Comparison of ENCODE assay signal across 9 cellular contexts in the genomic region with DNA sequence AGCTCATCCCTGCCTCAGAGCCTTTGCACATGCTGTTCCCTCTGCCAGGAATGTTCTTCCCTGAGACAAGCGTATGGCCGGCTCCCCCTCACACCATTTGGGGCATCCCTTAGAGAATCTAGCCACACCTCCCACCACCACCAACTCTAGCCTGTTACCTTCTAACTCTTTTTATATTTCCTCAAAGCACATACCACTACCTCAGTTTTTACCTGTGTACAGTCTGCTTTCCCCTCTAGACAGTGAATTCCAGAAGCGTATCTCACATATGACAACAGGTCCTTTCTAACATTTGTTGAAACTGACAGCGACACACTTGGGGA.
DNase-seq lines count a peak whose midpoint lies in the region; ATAC-seq and TF ChIP-seq lines count a peak whose summit lies in the region.
"Had no signal": no experiment of that assay in that cellular context is flagged by ENCODE, and none has a peak within 500 bp of the region (broad histone marks: within the 10 kb centered on the region; RNA-seq: fewer than 3 reads in every experiment).

No MANE protein-coding gene starts in this region.

- 96 to 99% methylated on average over 4 of the region's 4 CpGs for WGBS in heart right ventricle, 2 donors
- WGBS in neuronal stem cell (ENCODE audit: extremely low coverage in 2 of 2, insufficient read length in 2 of 2, insufficient replicate concordance in 1 of 2), 2 donors: no CpG with 5 or more reads among the region's 4 CpGs
- WGBS in transverse colon (ENCODE audit: low coverage in 1 of 2), 2 donors: 83 to 96% methylated on average over 4 of the region's 4 CpGs

- H4K91ac ChIP-seq in neuronal stem cell (ENCODE audit: low read depth, low read length, poor library complexity): no peak overlapping the region

- in situ Hi-C loops in transverse colon (cut with MboI; ENCODE audit: low pct_ligation_motif_present in 1 of 4, low pct_unique_long_range_greater_than_20kb in 1 of 4, low sequenced_read_pairs in 3 of 4): no loop called here

- no peak overlapping the region for H3K4ac ChIP-seq in neuronal stem cell (ENCODE audit: low read length)

- intact Hi-C loops in heart right ventricle (cut with DNase I) (no loop called here), left ventricle myocardium superior (cut with micrococcal nuclease) (no loop called here), breast epithelium (cut with DNase I; ENCODE audit: low total_unique reads) (no loop called here), transverse colon (cut with DNase I; ENCODE audit: low total_unique reads) (loop anchor here (10.0 kb wide), 1 partner anchor 63 kb away; no protein-coding TSS in a partner anchor)

- POLR2A ChIA-PET in HEK293T (lab: Yijun Ruan, JAX): no interaction called here

- no peak overlapping the region for H4K8ac ChIP-seq in neuronal stem cell (ENCODE audit: low read depth, low read length)

- no peak for TF ChIP-seq EP300 in transverse colon (IDR thresholded peaks at IDR 0.05; ENCODE audit: low read depth)

- H2BK12ac ChIP-seq in neuronal stem cell (ENCODE audit: low read length): no peak overlapping the region

- H3K4me2 ChIP-seq in neuronal stem cell (ENCODE audit: insufficient read depth, low read length, poor library complexity, severe bottlenecking): no peak overlapping the region

- H2BK120ac ChIP-seq in neuronal stem cell (ENCODE audit: low read depth, low read length): no peak overlapping the region

- H3K27me3 ChIP-seq in heart right ventricle: no peaks in the 10 kb centered on the region
- H3K27me3 ChIP-seq in breast epithelium: no peaks in the 10 kb centered on the region
- no peaks in the 10 kb centered on the region for H3K27me3 ChIP-seq in neuronal stem cell (ENCODE audit: control insufficient read depth in 3 of 3, insufficient read depth in 3 of 3, low read depth in 1 of 3, low read length in 3 of 3)
- H3K27me3 ChIP-seq in transverse colon: no peaks in the 10 kb centered on the region

- H3K79me1 ChIP-seq in neuronal stem cell (ENCODE audit: low read depth, low read length): peaks cover 5% of the 10 kb centered on the region

- no peak overlapping the region for H3K18ac ChIP-seq in neuronal stem cell (ENCODE audit: low read length)

- ATAC-seq in heart right ventricle (no peak), left ventricle myocardium superior (no peak), HG03565 (IDR thresholded peaks at IDR 0.05; ENCODE audit: unreplicated experiment) (no peak)

- H2BK15ac ChIP-seq in neuronal stem cell (ENCODE audit: low read length): no peak overlapping the region

- DNase-seq in heart right ventricle (no peak), left ventricle myocardium superior (no peak), breast epithelium (ENCODE audit: low spot score in 2 of 2) (no peak), neuronal stem cell (ENCODE audit: low spot score) (no peak), transverse colon (no peak), HEK293T (ENCODE audit: extremely low spot score) (no peak)
- no peak for DNase-seq in activated CD4-positive, alpha-beta T cell treated with anti-CD3 and anti-CD28 coated beads, Interleukin-2, amount 50 U/mL, for 1 hour
- DNase-seq: NCI-H146 had no signal

- H3K9me3 ChIP-seq in heart right ventricle (no peaks in the 10 kb centered on the region), breast epithelium (no peaks in the 10 kb centered on the region), neuronal stem cell (replicated peaks in 1 of 2; ENCODE audit: control insufficient read depth in 2 of 2, insufficient read depth in 1 of 2, low read depth in 1 of 2, low read length in 2 of 2) (no peaks in the 10 kb centered on the region), transverse colon (no peaks in the 10 kb centered on the region)

- no peak overlapping the region for H2BK5ac ChIP-seq in neuronal stem cell (ENCODE audit: low read length)

- no peak overlapping the region for H2AFZ ChIP-seq in neuronal stem cell (ENCODE audit: low read length)

- no peak for TF ChIP-seq POLR2A in breast epithelium (IDR thresholded peaks at IDR 0.05)
- no peak for TF ChIP-seq POLR2A in transverse colon (IDR thresholded peaks at IDR 0.05)

- CTCF ChIA-PET in HEK293T (lab: Yijun Ruan, JAX): no interaction called here

- H2AK5ac ChIP-seq in neuronal stem cell (ENCODE audit: low read depth, low read length): no peak overlapping the region

- H3K36me3 ChIP-seq in heart right ventricle (no peaks in the 10 kb centered on the region), breast epithelium (no peaks in the 10 kb centered on the region), neuronal stem cell (replicated peaks in 1 of 2; ENCODE audit: control insufficient read depth in 2 of 2, insufficient read depth in 2 of 2, low read length in 2 of 2) (peaks cover 0 to 4% of the 10 kb centered on the region in 2 donors), transverse colon (no peaks in the 10 kb centered on the region)

- H3K4me3 ChIP-seq in heart right ventricle (no peak overlapping the region), breast epithelium (no peak overlapping the region), neuronal stem cell (ENCODE audit: low read length in 2 of 2) (no peak overlapping the region), transverse colon (no peak overlapping the region)

- H3K27ac ChIP-seq in heart right ventricle (peak overlapping the region; percentile 80 to 91 (median 86)), breast epithelium (peak overlapping the region; percentile 88 to 98), neuronal stem cell (replicated peaks; ENCODE audit: low read length) (no peak overlapping the region), transverse colon (peak overlapping the region; percentile 82 to 92 (median 88))

- peaks cover 54 to 100% (median 94%) of the 10 kb centered on the region in 9 donors for H3K4me1 ChIP-seq in heart right ventricle
- peaks cover 30 to 42% of the 10 kb centered on the region in 2 donors for H3K4me1 ChIP-seq in breast epithelium
- peaks cover 20 to 27% of the 10 kb centered on the region in 2 donors for H3K4me1 ChIP-seq in neuronal stem cell (ENCODE audit: control insufficient read depth in 2 of 2, insufficient read depth in 1 of 2, low read depth in 1 of 2, low read length in 2 of 2)
- H3K4me1 ChIP-seq in transverse colon: peaks cover 54 to 87% (median 71%) of the 10 kb centered on the region in 4 donors

- no peak overlapping the region for H3K14ac ChIP-seq in neuronal stem cell (ENCODE audit: low read length)

- peak overlapping the region; percentile 5 for H3K9ac ChIP-seq in neuronal stem cell (ENCODE audit: low read depth, low read length, poor library complexity)

- H3K23ac ChIP-seq in neuronal stem cell (ENCODE audit: low read depth, low read length, poor library complexity): no peak overlapping the region

- TF ChIP-seq CTCF in heart right ventricle (IDR thresholded peaks at IDR 0.05) (no peak), breast epithelium (IDR thresholded peaks at IDR 0.05) (no peak), transverse colon (IDR thresholded peaks at IDR 0.05) (no peak)

TF ChIP-seq in HEK293T, 16 proteins besides CTCF, POLR2A, EP300 and RAD21:
- no peak for TF ChIP-seq FOXM1 (IDR thresholded peaks at IDR 0.05; ENCODE audit: borderline replicate concordance)
- no peak for TF ChIP-seq ELF4 (IDR thresholded peaks at IDR 0.05)
- no peak for TF ChIP-seq FOXA1 (IDR thresholded peaks at IDR 0.05)
- no peak for TF ChIP-seq SUZ12 (IDR thresholded peaks at IDR 0.05)
- no peak for TF ChIP-seq HDGF (IDR thresholded peaks at IDR 0.05; ENCODE audit: borderline replicate concordance)
- TF ChIP-seq L3MBTL2 (conservative IDR thresholded peaks at IDR 0.05): no peak
- no peak for TF ChIP-seq ARNT (IDR thresholded peaks at IDR 0.05)
- TF ChIP-seq BHLHE40 (IDR thresholded peaks at IDR 0.05; ENCODE audit: borderline replicate concordance): no peak
- TF ChIP-seq FOXK2 (IDR thresholded peaks at IDR 0.05): no peak
- no peak for TF ChIP-seq CTBP1 (IDR thresholded peaks at IDR 0.05; ENCODE audit: borderline replicate concordance)
- no peak for TF ChIP-seq NFRKB (IDR thresholded peaks at IDR 0.05)
- TF ChIP-seq SP1 (IDR thresholded peaks at IDR 0.05): no peak
- no peak for TF ChIP-seq TARDBP (IDR thresholded peaks at IDR 0.05)
- no peak for TF ChIP-seq ZNF384 (IDR thresholded peaks at IDR 0.05)
- no peak for TF ChIP-seq LEF1 (IDR thresholded peaks at IDR 0.05; ENCODE audit: borderline replicate concordance)
- no peak for TF ChIP-seq PKNOX1 (IDR thresholded peaks at IDR 0.05)
TF ChIP-seq in HEK293T: peak in this region for 0.
